In the genomic region with DNA sequence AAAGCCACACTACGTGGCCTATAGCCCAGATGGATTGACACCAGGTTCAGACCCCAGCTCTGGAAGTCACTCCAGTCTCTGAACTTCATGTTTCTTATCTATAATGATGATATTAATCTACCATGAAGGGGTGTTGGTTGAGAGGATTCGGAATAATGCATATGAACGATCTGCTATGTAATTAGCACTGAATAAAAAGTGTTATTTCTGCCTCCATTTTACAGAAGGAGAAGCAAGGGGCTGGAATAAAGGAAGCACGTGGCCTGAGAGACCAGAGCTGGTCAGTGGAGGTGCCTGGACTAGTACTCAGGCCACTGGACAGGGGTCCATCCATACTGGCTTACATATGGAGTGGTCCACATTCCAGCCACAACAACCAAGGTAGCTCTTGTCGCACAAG, we compare ENCODE assay signal across 35 cellular contexts.
"Had no signal": no experiment of that assay in that cellular context is flagged by ENCODE, and none has a peak within 500 bp of the region (broad histone marks: within the 10 kb centered on the region; RNA-seq: fewer than 3 reads in every experiment).

No MANE protein-coding gene starts in this region.

- H3K4me3 ChIP-seq: MG63 had no signal

- H3K27ac ChIP-seq: KMS-11 had no signal

- H3K36me3 ChIP-seq: MG63 had no signal

- H3K4me2 ChIP-seq: KMS-11 had no signal

- H3K27me3 ChIP-seq: MG63 had no signal

- H3K9me3 ChIP-seq: MG63 had no signal

- H3K9ac ChIP-seq: KMS-11 had no signal

- DNase-seq: Karpas-422, Kasumi-1, MG63, MM.1S, MV-4-11, NCI-H1048, NCI-H1092, NCI-H1092 treated with DMSO at 0.1 percent for 48 hours, NCI-H1105, NCI-H1105 treated with DMSO at 0.1 percent for 48 hours, NCI-H1417, NCI-H1417 treated with DMSO at 0.1 percent for 48 hours, NCI-H1436, NCI-H1436 treated with DMSO at 0.1 percent for 48 hours, NCI-H146, NCI-H1694, NCI-H1694 treated with DMSO at 0.1 percent for 48 hours, NCI-H187, NCI-H187 treated with DMSO at 0.1 percent for 48 hours, NCI-H1930, NCI-H2029, NCI-H2029 treated with DMSO at 0.1 percent for 48 hours, NCI-H2081, NCI-H2081 treated with DMSO at 0.1 percent for 48 hours, NCI-H2107, NCI-H2171, NCI-H2171 treated with DMSO at 0.1 percent for 48 hours, NCI-H2227 treated with DMSO at 0.1 percent for 48 hours, NCI-H226, NCI-H345, NCI-H446, NCI-H446 treated with DMSO at 0.1 percent for 48 hours, NCI-H510A, NCI-H510A treated with DMSO at 0.1 percent for 48 hours had no signal
